ENCODE assay signal across 10 cellular contexts in genomic region chr6:104941694-104942177, GRCh38. TPM values are rescaled to one million over a fixed set of nuclear protein-coding genes. Genes with fewer than 3 reads are reported as not detected.
A peak's percentile ranks its signal among the peaks of the same experiment; 100 is the strongest.
DNase-seq lines count a peak whose midpoint lies in the region; ATAC-seq and TF ChIP-seq lines count a peak whose summit lies in the region.
"Had no signal": no experiment of that assay in that cellular context is flagged by ENCODE, and none has a peak within 500 bp of the region (broad histone marks: within the 10 kb centered on the region; RNA-seq: fewer than 3 reads in every experiment).

No MANE protein-coding gene starts in this region.

- H3K4me3 Mint-ChIP-seq in osteocyte (ENCODE audit: unreplicated experiment), result peak overlapping the region; percentile 79

- H3K9me3 ChIP-seq in ectodermal cell (ENCODE audit: control insufficient read depth, low read length), result no peaks in the 10 kb centered on the region
- H3K9me3 ChIP-seq: A549 had no signal

- ATAC-seq in HG02884 (IDR thresholded peaks at IDR 0.05; ENCODE audit: unreplicated experiment) (no peak), GM21360 (IDR thresholded peaks at IDR 0.05; ENCODE audit: unreplicated experiment) (no peak), HG03354 (IDR thresholded peaks at IDR 0.05; ENCODE audit: poor library complexity, severe bottlenecking, unreplicated experiment) (no peak)
- ATAC-seq: A549 had no signal

- WGBS in ectodermal cell, 2 experiments, result 0 to 1% methylated on average over 8 to 9 of the region's 9 CpGs

- H3K27me3 Mint-ChIP-seq in osteocyte (ENCODE audit: unreplicated experiment), result peaks cover 42% of the 10 kb centered on the region

- peak overlapping the region; percentile 78 for H3K4me3 ChIP-seq in ectodermal cell (ENCODE audit: insufficient read depth, low read depth, low read length)
- H3K4me3 ChIP-seq: A549 had no signal

- H3K36me3 ChIP-seq in ectodermal cell (ENCODE audit: control insufficient read depth, insufficient read depth, low read length), result no peaks in the 10 kb centered on the region

- no peaks in the 10 kb centered on the region for H3K9me3 Mint-ChIP-seq in osteocyte (ENCODE audit: unreplicated experiment)

- H3K36me3 Mint-ChIP-seq in osteocyte (ENCODE audit: unreplicated experiment), result no peaks in the 10 kb centered on the region

- H3K27ac Mint-ChIP-seq in osteocyte (ENCODE audit: unreplicated experiment), result no peak overlapping the region

- H3K27me3 ChIP-seq in ectodermal cell (ENCODE audit: control insufficient read depth, insufficient read depth, low read length, poor library complexity, severe bottlenecking), result no peaks in the 10 kb centered on the region

- DNase-seq in NCI-H748 (lab: John Stamatoyannopoulos, UW; ENCODE audit: unreplicated experiment) (peak; percentile 38), NCI-H748 treated with DMSO at 0.1 percent for 48 hours (lab: John Stamatoyannopoulos, UW) (no peak), NCI-H446 (lab: John Stamatoyannopoulos, UW) (peak; percentile 38 to 43), osteocyte (ENCODE audit: extremely low spot score, unreplicated experiment) (no peak)

- TF ChIP-seq CTCF in osteocyte (IDR thresholded peaks at IDR 0.05), result no peak

- peak overlapping the region; percentile 68 for H3K27ac ChIP-seq in ectodermal cell (ENCODE audit: insufficient read depth, low read depth, low read length, poor library complexity, severe bottlenecking)
- H3K27ac ChIP-seq: A549 had no signal

- peaks cover 5% of the 10 kb centered on the region for H3K4me1 ChIP-seq in ectodermal cell (ENCODE audit: control insufficient read depth, insufficient read depth, low read length)
- H3K4me1 ChIP-seq: A549 had no signal

- H3K4me1 Mint-ChIP-seq in osteocyte (ENCODE audit: unreplicated experiment), result peaks cover 7% of the 10 kb centered on the region

RNA-seq across cellular contexts. Expression of gene LIN28B, which starts 15.2 kb away (rescaled TPM):
- 130 TPM for polyA plus RNA-seq in ectodermal cell (2013, experiment 1 of 4)
- polyA plus RNA-seq in ectodermal cell (2013, experiment 2 of 4), result 145 TPM
- polyA plus RNA-seq in ectodermal cell (2013, experiment 3 of 4), result 91.9 TPM
- polyA plus RNA-seq in ectodermal cell (2013, experiment 4 of 4), result 104 TPM
- total RNA-seq in osteocyte, result 0.10 TPM in 1 of 2 replicates, not detected in the other
- total RNA-seq: aorta had no signal
- polyA plus RNA-seq: aorta had no signal

Comparison
In these comparisons a context has a peak if more than half of its experiments do, and no peak if none do; other contexts are left out.
1. DNase-seq: peak in NCI-H748 (single experiment) and NCI-H446 (2 of 2); none in NCI-H748 treated with DMSO at 0.1 percent for 48 hours (single experiment) and osteocyte (single experiment).